In genomic region chr11:10302744-10303557, GRCh38 we compare ENCODE assay signal across 1 cellular context.
TF ChIP-seq lines count a peak whose summit lies in the region.

No MANE protein-coding gene starts in this region.

TF ChIP-seq in HepG2, 621 proteins besides CTCF, POLR2A, EP300 and RAD21 (continued from another document and continues in another):
- TF ChIP-seq SNAPC4 (CRISPR knock-in tag; IDR thresholded peaks at IDR 0.05) = no peak
- no peak for TF ChIP-seq ZNF33B (CRISPR knock-in tag; IDR thresholded peaks at IDR 0.05)
- TF ChIP-seq ELF4 (CRISPR knock-in tag; IDR thresholded peaks at IDR 0.05; ENCODE audit: borderline replicate concordance) = peak; percentile 43; the same call in 1 of the 2 replicates
- no peak for TF ChIP-seq ZNF333 (CRISPR knock-in tag; IDR thresholded peaks at IDR 0.05; ENCODE audit: borderline replicate concordance)
- TF ChIP-seq ZNF878 (CRISPR knock-in tag; IDR thresholded peaks at IDR 0.05) = no peak
- TF ChIP-seq ZFY (CRISPR knock-in tag; IDR thresholded peaks at IDR 0.05) = peak; percentile 76
- TF ChIP-seq, protein P1, sequence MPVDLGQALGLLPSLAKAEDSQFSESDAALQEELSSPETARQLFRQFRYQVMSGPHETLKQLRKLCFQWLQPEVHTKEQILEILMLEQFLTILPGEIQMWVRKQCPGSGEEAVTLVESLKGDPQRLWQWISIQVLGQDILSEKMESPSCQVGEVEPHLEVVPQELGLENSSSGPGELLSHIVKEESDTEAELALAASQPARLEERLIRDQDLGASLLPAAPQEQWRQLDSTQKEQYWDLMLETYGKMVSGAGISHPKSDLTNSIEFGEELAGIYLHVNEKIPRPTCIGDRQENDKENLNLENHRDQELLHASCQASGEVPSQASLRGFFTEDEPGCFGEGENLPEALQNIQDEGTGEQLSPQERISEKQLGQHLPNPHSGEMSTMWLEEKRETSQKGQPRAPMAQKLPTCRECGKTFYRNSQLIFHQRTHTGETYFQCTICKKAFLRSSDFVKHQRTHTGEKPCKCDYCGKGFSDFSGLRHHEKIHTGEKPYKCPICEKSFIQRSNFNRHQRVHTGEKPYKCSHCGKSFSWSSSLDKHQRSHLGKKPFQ (CRISPR knock-in tag; IDR thresholded peaks at IDR 0.05; ENCODE audit: insufficient replicate concordance) = peak; percentile 53
- TF ChIP-seq, protein P2, sequence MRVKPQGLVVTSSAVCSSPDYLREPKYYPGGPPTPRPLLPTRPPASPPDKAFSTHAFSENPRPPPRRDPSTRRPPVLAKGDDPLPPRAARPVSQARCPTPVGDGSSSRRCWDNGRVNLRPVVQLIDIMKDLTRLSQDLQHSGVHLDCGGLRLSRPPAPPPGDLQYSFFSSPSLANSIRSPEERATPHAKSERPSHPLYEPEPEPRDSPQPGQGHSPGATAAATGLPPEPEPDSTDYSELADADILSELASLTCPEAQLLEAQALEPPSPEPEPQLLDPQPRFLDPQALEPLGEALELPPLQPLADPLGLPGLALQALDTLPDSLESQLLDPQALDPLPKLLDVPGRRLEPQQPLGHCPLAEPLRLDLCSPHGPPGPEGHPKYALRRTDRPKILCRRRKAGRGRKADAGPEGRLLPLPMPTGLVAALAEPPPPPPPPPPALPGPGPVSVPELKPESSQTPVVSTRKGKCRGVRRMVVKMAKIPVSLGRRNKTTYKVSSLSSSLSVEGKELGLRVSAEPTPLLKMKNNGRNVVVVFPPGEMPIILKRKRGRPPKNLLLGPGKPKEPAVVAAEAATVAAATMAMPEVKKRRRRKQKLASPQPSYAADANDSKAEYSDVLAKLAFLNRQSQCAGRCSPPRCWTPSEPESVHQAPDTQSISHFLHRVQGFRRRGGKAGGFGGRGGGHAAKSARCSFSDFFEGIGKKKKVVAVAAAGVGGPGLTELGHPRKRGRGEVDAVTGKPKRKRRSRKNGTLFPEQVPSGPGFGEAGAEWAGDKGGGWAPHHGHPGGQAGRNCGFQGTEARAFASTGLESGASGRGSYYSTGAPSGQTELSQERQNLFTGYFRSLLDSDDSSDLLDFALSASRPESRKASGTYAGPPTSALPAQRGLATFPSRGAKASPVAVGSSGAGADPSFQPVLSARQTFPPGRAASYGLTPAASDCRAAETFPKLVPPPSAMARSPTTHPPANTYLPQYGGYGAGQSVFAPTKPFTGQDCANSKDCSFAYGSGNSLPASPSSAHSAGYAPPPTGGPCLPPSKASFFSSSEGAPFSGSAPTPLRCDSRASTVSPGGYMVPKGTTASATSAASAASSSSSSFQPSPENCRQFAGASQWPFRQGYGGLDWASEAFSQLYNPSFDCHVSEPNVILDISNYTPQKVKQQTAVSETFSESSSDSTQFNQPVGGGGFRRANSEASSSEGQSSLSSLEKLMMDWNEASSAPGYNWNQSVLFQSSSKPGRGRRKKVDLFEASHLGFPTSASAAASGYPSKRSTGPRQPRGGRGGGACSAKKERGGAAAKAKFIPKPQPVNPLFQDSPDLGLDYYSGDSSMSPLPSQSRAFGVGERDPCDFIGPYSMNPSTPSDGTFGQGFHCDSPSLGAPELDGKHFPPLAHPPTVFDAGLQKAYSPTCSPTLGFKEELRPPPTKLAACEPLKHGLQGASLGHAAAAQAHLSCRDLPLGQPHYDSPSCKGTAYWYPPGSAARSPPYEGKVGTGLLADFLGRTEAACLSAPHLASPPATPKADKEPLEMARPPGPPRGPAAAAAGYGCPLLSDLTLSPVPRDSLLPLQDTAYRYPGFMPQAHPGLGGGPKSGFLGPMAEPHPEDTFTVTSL (CRISPR knock-in tag; IDR thresholded peaks at IDR 0.05; ENCODE audit: borderline replicate concordance) = no peak
- peak; percentile 39; the same call in 1 of the 2 replicates for TF ChIP-seq MTA1 (CRISPR knock-in tag; IDR thresholded peaks at IDR 0.05; ENCODE audit: borderline replicate concordance)
- TF ChIP-seq ZMYM2 (CRISPR knock-in tag; IDR thresholded peaks at IDR 0.05) = no peak
- no peak for TF ChIP-seq ZNF10 (CRISPR knock-in tag; IDR thresholded peaks at IDR 0.05; ENCODE audit: borderline replicate concordance, low read depth)
- TF ChIP-seq ZNF367 (CRISPR knock-in tag; IDR thresholded peaks at IDR 0.05; ENCODE audit: borderline replicate concordance) = no peak; the same call in 1 of the 2 replicates
- TF ChIP-seq, protein P3, sequence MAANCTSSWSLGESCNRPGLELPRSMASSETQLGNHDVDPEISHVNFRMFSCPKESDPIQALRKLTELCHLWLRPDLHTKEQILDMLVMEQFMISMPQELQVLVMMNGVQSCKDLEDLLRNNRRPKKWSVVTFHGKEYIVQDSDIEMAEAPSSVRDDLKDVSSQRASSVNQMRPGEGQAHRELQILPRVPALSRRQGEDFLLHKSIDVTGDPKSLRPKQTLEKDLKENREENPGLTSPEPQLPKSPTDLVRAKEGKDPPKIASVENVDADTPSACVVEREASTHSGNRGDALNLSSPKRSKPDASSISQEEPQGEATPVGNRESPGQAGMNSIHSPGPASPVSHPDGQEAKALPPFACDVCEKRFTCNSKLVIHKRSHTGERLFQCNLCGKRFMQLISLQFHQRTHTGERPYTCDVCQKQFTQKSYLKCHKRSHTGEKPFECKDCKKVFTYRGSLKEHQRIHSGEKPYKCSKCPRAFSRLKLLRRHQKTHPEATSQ (CRISPR knock-in tag; IDR thresholded peaks at IDR 0.05; ENCODE audit: borderline replicate concordance) = peak; percentile 57; the same call in 1 of the 2 replicates
- TF ChIP-seq, protein P4, sequence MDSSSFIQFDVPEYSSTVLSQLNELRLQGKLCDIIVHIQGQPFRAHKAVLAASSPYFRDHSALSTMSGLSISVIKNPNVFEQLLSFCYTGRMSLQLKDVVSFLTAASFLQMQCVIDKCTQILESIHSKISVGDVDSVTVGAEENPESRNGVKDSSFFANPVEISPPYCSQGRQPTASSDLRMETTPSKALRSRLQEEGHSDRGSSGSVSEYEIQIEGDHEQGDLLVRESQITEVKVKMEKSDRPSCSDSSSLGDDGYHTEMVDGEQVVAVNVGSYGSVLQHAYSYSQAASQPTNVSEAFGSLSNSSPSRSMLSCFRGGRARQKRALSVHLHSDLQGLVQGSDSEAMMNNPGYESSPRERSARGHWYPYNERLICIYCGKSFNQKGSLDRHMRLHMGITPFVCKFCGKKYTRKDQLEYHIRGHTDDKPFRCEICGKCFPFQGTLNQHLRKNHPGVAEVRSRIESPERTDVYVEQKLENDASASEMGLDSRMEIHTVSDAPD (CRISPR knock-in tag; IDR thresholded peaks at IDR 0.05) = no peak
- TF ChIP-seq KDM1A (CRISPR knock-in tag; IDR thresholded peaks at IDR 0.05) = no peak
- 0 out of 2 replicates have a peak, but pooled peaks have one; percentile 38 for TF ChIP-seq ZNF772 (CRISPR knock-in tag; IDR thresholded peaks at IDR 0.05)
- TF ChIP-seq PHF20 (CRISPR knock-in tag; IDR thresholded peaks at IDR 0.05) = 0 out of 2 replicates have a peak, but pooled peaks have one; percentile 28
- TF ChIP-seq GABPB1 (CRISPR knock-in tag; IDR thresholded peaks at IDR 0.05) = peak; percentile 54; the same call in 1 of the 2 replicates
- TF ChIP-seq MAF1 (CRISPR knock-in tag; IDR thresholded peaks at IDR 0.05; ENCODE audit: borderline replicate concordance) = peak; percentile 53; the same call in 1 of the 2 replicates
- TF ChIP-seq PHB2 (IDR thresholded peaks at IDR 0.05; ENCODE audit: partially characterized antibody) = no peak
- TF ChIP-seq HDAC6 (IDR thresholded peaks at IDR 0.05; ENCODE audit: low read depth, low read length) = no peak
- no peak for TF ChIP-seq ZNF24 (IDR thresholded peaks at IDR 0.05)
- TF ChIP-seq TOPORS (CRISPR knock-in tag; IDR thresholded peaks at IDR 0.05) = no peak
- no peak for TF ChIP-seq CC2D1A (CRISPR knock-in tag; IDR thresholded peaks at IDR 0.05)
- TF ChIP-seq, protein P5, sequence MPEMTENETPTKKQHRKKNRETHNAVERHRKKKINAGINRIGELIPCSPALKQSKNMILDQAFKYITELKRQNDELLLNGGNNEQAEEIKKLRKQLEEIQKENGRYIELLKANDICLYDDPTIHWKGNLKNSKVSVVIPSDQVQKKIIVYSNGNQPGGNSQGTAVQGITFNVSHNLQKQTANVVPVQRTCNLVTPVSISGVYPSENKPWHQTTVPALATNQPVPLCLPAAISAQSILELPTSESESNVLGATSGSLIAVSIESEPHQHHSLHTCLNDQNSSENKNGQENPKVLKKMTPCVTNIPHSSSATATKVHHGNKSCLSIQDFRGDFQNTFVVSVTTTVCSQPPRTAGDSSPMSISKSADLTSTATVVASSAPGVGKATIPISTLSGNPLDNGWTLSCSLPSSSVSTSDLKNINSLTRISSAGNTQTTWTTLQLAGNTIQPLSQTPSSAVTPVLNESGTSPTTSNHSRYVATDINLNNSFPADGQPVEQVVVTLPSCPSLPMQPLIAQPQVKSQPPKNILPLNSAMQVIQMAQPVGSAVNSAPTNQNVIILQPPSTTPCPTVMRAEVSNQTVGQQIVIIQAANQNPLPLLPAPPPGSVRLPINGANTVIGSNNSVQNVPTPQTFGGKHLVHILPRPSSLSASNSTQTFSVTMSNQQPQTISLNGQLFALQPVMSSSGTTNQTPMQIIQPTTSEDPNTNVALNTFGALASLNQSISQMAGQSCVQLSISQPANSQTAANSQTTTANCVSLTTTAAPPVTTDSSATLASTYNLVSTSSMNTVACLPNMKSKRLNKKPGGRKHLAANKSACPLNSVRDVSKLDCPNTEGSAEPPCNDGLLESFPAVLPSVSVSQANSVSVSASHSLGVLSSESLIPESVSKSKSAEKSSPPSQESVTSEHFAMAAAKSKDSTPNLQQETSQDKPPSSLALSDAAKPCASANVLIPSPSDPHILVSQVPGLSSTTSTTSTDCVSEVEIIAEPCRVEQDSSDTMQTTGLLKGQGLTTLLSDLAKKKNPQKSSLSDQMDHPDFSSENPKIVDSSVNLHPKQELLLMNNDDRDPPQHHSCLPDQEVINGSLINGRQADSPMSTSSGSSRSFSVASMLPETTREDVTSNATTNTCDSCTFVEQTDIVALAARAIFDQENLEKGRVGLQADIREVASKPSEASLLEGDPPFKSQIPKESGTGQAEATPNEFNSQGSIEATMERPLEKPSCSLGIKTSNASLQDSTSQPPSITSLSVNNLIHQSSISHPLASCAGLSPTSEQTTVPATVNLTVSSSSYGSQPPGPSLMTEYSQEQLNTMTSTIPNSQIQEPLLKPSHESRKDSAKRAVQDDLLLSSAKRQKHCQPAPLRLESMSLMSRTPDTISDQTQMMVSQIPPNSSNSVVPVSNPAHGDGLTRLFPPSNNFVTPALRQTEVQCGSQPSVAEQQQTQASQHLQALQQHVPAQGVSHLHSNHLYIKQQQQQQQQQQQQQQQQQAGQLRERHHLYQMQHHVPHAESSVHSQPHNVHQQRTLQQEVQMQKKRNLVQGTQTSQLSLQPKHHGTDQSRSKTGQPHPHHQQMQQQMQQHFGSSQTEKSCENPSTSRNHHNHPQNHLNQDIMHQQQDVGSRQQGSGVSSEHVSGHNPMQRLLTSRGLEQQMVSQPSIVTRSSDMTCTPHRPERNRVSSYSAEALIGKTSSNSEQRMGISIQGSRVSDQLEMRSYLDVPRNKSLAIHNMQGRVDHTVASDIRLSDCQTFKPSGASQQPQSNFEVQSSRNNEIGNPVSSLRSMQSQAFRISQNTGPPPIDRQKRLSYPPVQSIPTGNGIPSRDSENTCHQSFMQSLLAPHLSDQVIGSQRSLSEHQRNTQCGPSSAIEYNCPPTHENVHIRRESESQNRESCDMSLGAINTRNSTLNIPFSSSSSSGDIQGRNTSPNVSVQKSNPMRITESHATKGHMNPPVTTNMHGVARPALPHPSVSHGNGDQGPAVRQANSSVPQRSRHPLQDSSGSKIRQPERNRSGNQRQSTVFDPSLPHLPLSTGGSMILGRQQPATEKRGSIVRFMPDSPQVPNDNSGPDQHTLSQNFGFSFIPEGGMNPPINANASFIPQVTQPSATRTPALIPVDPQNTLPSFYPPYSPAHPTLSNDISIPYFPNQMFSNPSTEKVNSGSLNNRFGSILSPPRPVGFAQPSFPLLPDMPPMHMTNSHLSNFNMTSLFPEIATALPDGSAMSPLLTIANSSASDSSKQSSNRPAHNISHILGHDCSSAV (CRISPR knock-in tag; IDR thresholded peaks at IDR 0.05; ENCODE audit: borderline replicate concordance) = no peak
- TF ChIP-seq EEA1 (CRISPR knock-in tag; IDR thresholded peaks at IDR 0.05; ENCODE audit: borderline replicate concordance) = 0 out of 2 replicates have a peak, but pooled peaks have one; percentile 41
